In the genomic region with DNA sequence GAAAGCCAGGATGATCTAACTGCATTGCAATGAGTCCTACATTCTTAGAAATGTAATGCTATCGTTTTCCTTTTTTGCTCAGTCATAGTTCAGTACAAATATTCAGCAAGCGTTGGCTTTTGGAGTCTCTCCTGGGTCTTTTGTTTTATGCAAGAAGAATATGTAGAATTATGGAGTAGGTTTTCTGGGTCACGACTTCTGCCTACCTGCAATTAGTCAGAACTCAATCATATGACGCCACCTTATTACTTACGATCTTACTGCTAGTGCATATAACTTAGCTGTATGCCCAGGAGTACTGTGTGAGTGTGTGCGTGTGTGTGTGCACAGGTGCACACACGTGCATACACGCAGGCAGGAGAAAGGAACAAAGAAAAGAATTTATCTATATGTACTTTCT, we compare ENCODE assay signal across 1 cellular context.
TF ChIP-seq lines count a peak whose summit lies in the region.

No MANE protein-coding gene starts in this region.

TF ChIP-seq in WTC11, 78 proteins besides CTCF, POLR2A, EP300 and RAD21 (continued from another document):
- TF ChIP-seq, protein P1, sequence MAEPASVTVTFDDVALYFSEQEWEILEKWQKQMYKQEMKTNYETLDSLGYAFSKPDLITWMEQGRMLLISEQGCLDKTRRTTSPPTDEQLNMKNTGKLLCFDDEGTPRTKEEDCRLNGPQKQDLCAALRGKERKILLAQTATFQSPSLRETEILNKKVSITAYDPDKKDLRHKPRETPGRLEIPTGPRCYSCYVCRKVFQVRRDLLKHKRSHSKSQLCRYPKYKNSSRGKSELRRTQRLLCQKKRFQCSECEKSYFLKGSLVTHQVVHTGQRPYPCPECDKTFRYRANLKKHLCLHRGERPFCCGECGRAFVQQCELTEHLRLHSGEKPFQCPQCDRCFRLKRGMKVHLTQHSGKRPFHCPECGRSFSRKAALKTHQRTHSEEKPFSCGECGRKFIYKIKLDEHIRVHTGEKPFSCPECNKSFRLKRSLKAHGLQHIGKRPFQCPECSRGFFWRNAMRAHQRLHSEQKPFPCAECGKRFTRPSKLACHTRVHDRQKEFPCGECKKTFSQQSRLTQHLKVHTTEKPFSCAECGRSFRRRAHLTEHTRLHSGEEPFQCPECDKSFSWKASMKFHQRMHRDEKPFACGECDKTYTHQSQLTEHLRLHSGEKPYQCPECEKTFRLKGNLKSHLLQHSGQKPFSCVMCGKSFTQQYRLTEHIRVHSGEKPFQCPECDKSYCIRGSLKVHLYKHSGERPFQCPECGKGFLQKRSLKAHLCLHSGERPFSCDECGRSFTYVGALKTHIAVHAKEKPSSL (CRISPR knock-in tag; conservative IDR thresholded peaks at IDR 0.05) = no peak
- TF ChIP-seq, protein P2, sequence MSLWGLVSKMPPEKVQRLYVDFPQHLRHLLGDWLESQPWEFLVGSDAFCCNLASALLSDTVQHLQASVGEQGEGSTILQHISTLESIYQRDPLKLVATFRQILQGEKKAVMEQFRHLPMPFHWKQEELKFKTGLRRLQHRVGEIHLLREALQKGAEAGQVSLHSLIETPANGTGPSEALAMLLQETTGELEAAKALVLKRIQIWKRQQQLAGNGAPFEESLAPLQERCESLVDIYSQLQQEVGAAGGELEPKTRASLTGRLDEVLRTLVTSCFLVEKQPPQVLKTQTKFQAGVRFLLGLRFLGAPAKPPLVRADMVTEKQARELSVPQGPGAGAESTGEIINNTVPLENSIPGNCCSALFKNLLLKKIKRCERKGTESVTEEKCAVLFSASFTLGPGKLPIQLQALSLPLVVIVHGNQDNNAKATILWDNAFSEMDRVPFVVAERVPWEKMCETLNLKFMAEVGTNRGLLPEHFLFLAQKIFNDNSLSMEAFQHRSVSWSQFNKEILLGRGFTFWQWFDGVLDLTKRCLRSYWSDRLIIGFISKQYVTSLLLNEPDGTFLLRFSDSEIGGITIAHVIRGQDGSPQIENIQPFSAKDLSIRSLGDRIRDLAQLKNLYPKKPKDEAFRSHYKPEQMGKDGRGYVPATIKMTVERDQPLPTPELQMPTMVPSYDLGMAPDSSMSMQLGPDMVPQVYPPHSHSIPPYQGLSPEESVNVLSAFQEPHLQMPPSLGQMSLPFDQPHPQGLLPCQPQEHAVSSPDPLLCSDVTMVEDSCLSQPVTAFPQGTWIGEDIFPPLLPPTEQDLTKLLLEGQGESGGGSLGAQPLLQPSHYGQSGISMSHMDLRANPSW (CRISPR knock-in tag; conservative IDR thresholded peaks at IDR 0.05; ENCODE audit: low read depth) = no peak
